In the genomic region with DNA sequence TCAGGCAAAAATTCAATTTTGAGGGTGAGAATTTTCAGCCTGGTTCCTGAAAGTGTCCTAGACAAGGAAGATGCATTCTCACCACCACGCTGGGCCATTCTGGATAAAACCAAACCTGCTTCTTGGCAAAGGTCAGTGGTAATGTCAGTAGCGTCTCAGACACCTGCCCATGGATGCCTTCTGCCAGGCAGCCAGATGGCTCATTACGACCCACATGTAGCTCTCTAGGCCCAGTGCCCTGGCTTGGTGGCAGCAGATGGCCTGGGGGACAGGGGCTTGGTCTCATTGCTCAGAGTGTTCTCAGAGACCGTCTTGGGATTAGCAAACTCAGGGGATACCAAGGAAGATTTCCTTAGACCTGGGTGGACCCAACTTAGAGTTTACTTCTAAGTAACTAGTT, we compare ENCODE assay signal across 12 cellular contexts.
A peak's percentile ranks its signal among the peaks of the same experiment; 100 is the strongest.
DNase-seq lines count a peak whose midpoint lies in the region; ATAC-seq and TF ChIP-seq lines count a peak whose summit lies in the region.
"Had no signal": no experiment of that assay in that cellular context is flagged by ENCODE, and none has a peak within 500 bp of the region (broad histone marks: within the 10 kb centered on the region; RNA-seq: fewer than 3 reads in every experiment).

No MANE protein-coding gene starts in this region.

- POLR2A ChIA-PET in activated CD4-positive, alpha-beta T cell treated with anti-CD3 and anti-CD28 coated beads for 36 hours (lab: Charles Lee): interaction anchor here (0.7 to 6.7 kb wide), 3 partner anchors 26 to 65 kb away, joined by 3 to 113 read pairs (median 50); no protein-coding TSS in a partner anchor

- H3K4me1 ChIP-seq in smooth muscle cell (ENCODE audit: low read depth) (peaks cover 26% of the 10 kb centered on the region), ovary (ENCODE audit: insufficient read depth) (peaks cover 2% of the 10 kb centered on the region)

- H3K4me3 ChIP-seq in smooth muscle cell: no peak overlapping the region
- no peak overlapping the region for H3K4me3 ChIP-seq in ovary
- H3K4me3 ChIP-seq: gastroesophageal sphincter had no signal

- H3K36me3 Mint-ChIP-seq in activated CD4-positive, alpha-beta T cell treated with anti-CD3 and anti-CD28 coated beads for 36 hours (ENCODE audit: low read depth): no peaks in the 10 kb centered on the region

- H3K36me3 ChIP-seq in smooth muscle cell (ENCODE audit: low read depth) (no peaks in the 10 kb centered on the region), ovary (no peaks in the 10 kb centered on the region)
- H3K36me3 ChIP-seq: gastroesophageal sphincter had no signal

- DNase-seq in activated CD4-positive, alpha-beta T cell treated with anti-CD3 and anti-CD28 coated beads for 36 hours: no peak
- DNase-seq in activated CD4-positive, alpha-beta T cell treated with anti-CD3 and anti-CD28 coated beads for 1 hour: no peak
- DNase-seq in NCI-H524 treated with DMSO at 0.1 percent for 48 hours (lab: John Stamatoyannopoulos, UW) (peak; percentile 90), cerebellum (ENCODE audit: low spot score) (peak; percentile 86), smooth muscle cell (lab: John Stamatoyannopoulos, UW; ENCODE audit: unreplicated experiment) (no peak), ovary (no peak), inferior parietal cortex (ENCODE audit: extremely low spot score) (no peak), HT-29 (ENCODE audit: low spot score) (no peak)
- DNase-seq: DMS53; naive thymus-derived CD4-positive, alpha-beta T cell; PC-3 had no signal

- H3K9ac ChIP-seq in smooth muscle cell (ENCODE audit: low read depth): peak overlapping the region; percentile 87

- TF ChIP-seq POLR2A in ovary (IDR thresholded peaks at IDR 0.05): no peak

- H3F3A ChIP-seq in smooth muscle cell (ENCODE audit: low read depth): peaks cover 46% of the 10 kb centered on the region

- CTCF ChIA-PET in activated CD4-positive, alpha-beta T cell treated with anti-CD3 and anti-CD28 coated beads for 36 hours (lab: Charles Lee): no interaction called here

- H4K20me1 ChIP-seq in smooth muscle cell (ENCODE audit: low read depth): no peaks in the 10 kb centered on the region

- no peaks in the 10 kb centered on the region for H3K79me2 ChIP-seq in smooth muscle cell (ENCODE audit: low read depth)

- H3K27ac Mint-ChIP-seq in activated CD4-positive, alpha-beta T cell treated with anti-CD3 and anti-CD28 coated beads for 36 hours: peak overlapping the region; percentile 60

- no peak overlapping the region for H3K4me2 ChIP-seq in smooth muscle cell

- H3K27me3 ChIP-seq in smooth muscle cell (ENCODE audit: low read depth): no peaks in the 10 kb centered on the region
- H3K27me3 ChIP-seq in ovary: no peaks in the 10 kb centered on the region
- H3K27me3 ChIP-seq: gastroesophageal sphincter had no signal

- TF ChIP-seq EP300 in ovary (IDR thresholded peaks at IDR 0.05): no peak

- H2AFZ ChIP-seq in smooth muscle cell (ENCODE audit: low read depth): no peak overlapping the region

- H3K9me3 ChIP-seq in smooth muscle cell (replicated peaks; ENCODE audit: low read depth): no peaks in the 10 kb centered on the region
- H3K9me3 ChIP-seq in ovary: no peaks in the 10 kb centered on the region
- H3K9me3 ChIP-seq: gastroesophageal sphincter had no signal

- intact Hi-C loops in activated CD4-positive, alpha-beta T cell treated with anti-CD3 and anti-CD28 coated beads for 36 hours (cut with DNase I, micrococcal nuclease): no loop called here
- intact Hi-C loops in ovary (cut with DNase I): no loop called here

- no peaks in the 10 kb centered on the region for H3K9me3 Mint-ChIP-seq in activated CD4-positive, alpha-beta T cell treated with anti-CD3 and anti-CD28 coated beads for 36 hours (ENCODE audit: low read depth)
- H3K9me3 Mint-ChIP-seq: naive thymus-derived CD4-positive, alpha-beta T cell had no signal

- 95% methylated on average over 4 of the region's 4 CpGs for WGBS in smooth muscle cell (ENCODE audit: low lambda C conversion rate)
- 95 to 100% (median 96%) methylated on average over 4 of the region's 4 CpGs for WGBS in ovary, 3 donors

- H3K4me3 Mint-ChIP-seq in activated CD4-positive, alpha-beta T cell treated with anti-CD3 and anti-CD28 coated beads for 36 hours: no peak overlapping the region

- peaks cover 67% of the 10 kb centered on the region for H3K4me1 Mint-ChIP-seq in activated CD4-positive, alpha-beta T cell treated with anti-CD3 and anti-CD28 coated beads for 36 hours

- no peak for ATAC-seq in activated CD4-positive, alpha-beta T cell treated with anti-CD3 and anti-CD28 coated beads for 36 hours
- ATAC-seq: gastroesophageal sphincter; naive thymus-derived CD4-positive, alpha-beta T cell; PC-3 had no signal

- peak overlapping the region; percentile 98 for H3K27ac ChIP-seq in smooth muscle cell (ENCODE audit: low read depth)
- H3K27ac ChIP-seq in ovary: no peak overlapping the region

- H3K27me3 Mint-ChIP-seq in activated CD4-positive, alpha-beta T cell treated with anti-CD3 and anti-CD28 coated beads for 36 hours: no peaks in the 10 kb centered on the region
- H3K27me3 Mint-ChIP-seq: naive thymus-derived CD4-positive, alpha-beta T cell had no signal

- no peak for TF ChIP-seq CTCF in smooth muscle cell (IDR thresholded peaks at IDR 0.05; ENCODE audit: borderline replicate concordance, insufficient read depth, poor library complexity, severe bottlenecking)
- no peak for TF ChIP-seq CTCF in ovary (IDR thresholded peaks at IDR 0.05)

Comparison
In these comparisons a context has a peak if more than half of its experiments do, and no peak if none do; other contexts are left out.
1. DNase-seq: peak in NCI-H524 treated with DMSO at 0.1 percent for 48 hours (single experiment) and cerebellum (single experiment); none in activated CD4-positive, alpha-beta T cell treated with anti-CD3 and anti-CD28 coated beads for 36 hours (single experiment), activated CD4-positive, alpha-beta T cell treated with anti-CD3 and anti-CD28 coated beads for 1 hour (single experiment), smooth muscle cell (single experiment), ovary (0 of 5), inferior parietal cortex (single experiment) and HT-29 (single experiment).